Comparison of ENCODE assay signal across 8 cellular contexts in genomic region chr5:157387683-157388093, GRCh38.
DNase-seq lines count a peak whose midpoint lies in the region; ATAC-seq and TF ChIP-seq lines count a peak whose summit lies in the region.

No MANE protein-coding gene starts in this region.

- POLR2A ChIA-PET in T-cell (lab: Charles Lee) = interaction anchor here in 1 of 2 donors (0.7 kb wide), 1 partner anchor 17 kb away, joined by 4 read pairs; no protein-coding TSS in a partner anchor

- CTCF ChIA-PET in T-cell (lab: Charles Lee) = no interaction called here

- no peak for TF ChIP-seq CTCF in psoas muscle (IDR thresholded peaks at IDR 0.05)

- H3K36me3 ChIP-seq in psoas muscle (ENCODE audit: insufficient read depth in 1 of 2, low read depth in 1 of 2) = no peaks in the 10 kb centered on the region

- H3K4me3 ChIP-seq in psoas muscle = no peak overlapping the region

- H3K27me3 ChIP-seq in psoas muscle (ENCODE audit: insufficient read depth in 3 of 3, low read length in 2 of 3) = no peaks in the 10 kb centered on the region

- peak overlapping the region; percentile 56 to 64 for H3K27ac Mint-ChIP-seq in T-cell

- H3K9me3 Mint-ChIP-seq in T-cell = no peaks in the 10 kb centered on the region

- H3K9me3 ChIP-seq in psoas muscle = no peaks in the 10 kb centered on the region

- ATAC-seq in T-cell (replicated peaks in 1 of 4) (no peak), psoas muscle (peak; percentile 72 to 93 (median 84)), GM19452 (IDR thresholded peaks at IDR 0.05; ENCODE audit: unreplicated experiment) (no peak)

- WGBS in psoas muscle, 3 donors = 13 to 15% (median 14%) methylated on average over 3 of the region's 3 CpGs

- peak; percentile 65 for DNase-seq in DMS53 (lab: John Stamatoyannopoulos, UW)
- DNase-seq in T-cell = no peak
- DNase-seq in foreskin melanocyte = peak; percentile 51
- no peak for DNase-seq in psoas muscle
- DNase-seq in stimulated activated CD4-positive, alpha-beta T cell treated with anti-CD3 and anti-CD28 coated beads, Interleukin-2, amount 100 ng/mL, for 48 hours = no peak
- DNase-seq in GM19240 (ENCODE audit: insufficient read length, low spot score) = no peak
- DNase-seq in activated T-cell treated with anti-CD3 and anti-CD28 coated beads, Interleukin-2, amount 50 U/mL, for 48 hours = no peak

- H3K36me3 Mint-ChIP-seq in T-cell = peaks cover 77% of the 10 kb centered on the region

- intact Hi-C loops in psoas muscle (cut with DNase I) = no loop called here

- peaks cover 0 to 19% (median 15%) of the 10 kb centered on the region in 3 donors for H3K4me1 Mint-ChIP-seq in T-cell

- peaks cover 31% of the 10 kb centered on the region for H3K4me1 ChIP-seq in psoas muscle

- no peak overlapping the region for H3K4me3 Mint-ChIP-seq in T-cell

- peak overlapping the region; percentile 71 for H3K27ac ChIP-seq in psoas muscle

- no peaks in the 10 kb centered on the region for H3K27me3 Mint-ChIP-seq in T-cell

Comparison
In these comparisons a context has a peak if more than half of its experiments do, and no peak if none do; other contexts are left out.
1. DNase-seq: peak in DMS53 (single experiment) and foreskin melanocyte (single experiment); none in T-cell (0 of 34), psoas muscle (0 of 2), stimulated activated CD4-positive, alpha-beta T cell treated with anti-CD3 and anti-CD28 coated beads, Interleukin-2, amount 100 ng/mL, for 48 hours (0 of 2), GM19240 (single experiment) and activated T-cell treated with anti-CD3 and anti-CD28 coated beads, Interleukin-2, amount 50 U/mL, for 48 hours (0 of 2).
2. ATAC-seq: peak in psoas muscle (4 of 4); none in T-cell (0 of 4) and GM19452 (single experiment).